Comparison of ENCODE assay signal across 9 cellular contexts in genomic region chr2:175169191-175169590, GRCh38. TPM values are rescaled to one million over a fixed set of nuclear protein-coding genes. Genes with fewer than 3 reads are reported as not detected.
DNase-seq lines count a peak whose midpoint lies in the region; ATAC-seq and TF ChIP-seq lines count a peak whose summit lies in the region.
"Had no signal": no experiment of that assay in that cellular context is flagged by ENCODE, and none has a peak within 500 bp of the region (broad histone marks: within the 10 kb centered on the region; RNA-seq: fewer than 3 reads in every experiment).

No MANE protein-coding gene starts in this region.

- H3K9me3 ChIP-seq in upper lobe of right lung, result no peaks in the 10 kb centered on the region

- peaks cover 18% of the 10 kb centered on the region for H3K4me1 ChIP-seq in upper lobe of right lung

- peak overlapping the region; percentile 86 for H3K27ac ChIP-seq in upper lobe of right lung

- H3K4me3 Mint-ChIP-seq in activated naive CD4-positive, alpha-beta T cell treated with anti-CD3 and anti-CD28 coated beads, Interleukin-2, amount 50 U/mL, for 24 hours, result peak overlapping the region; percentile 94
- peak overlapping the region; percentile 89 for H3K4me3 Mint-ChIP-seq in activated CD8-positive, alpha-beta T cell treated with anti-CD3 and anti-CD28 coated beads for 36 hours

- TF ChIP-seq CTCF in activated CD8-positive, alpha-beta T cell treated with anti-CD3 and anti-CD28 coated beads for 36 hours (IDR thresholded peaks at IDR 0.05), result no peak
- no peak for TF ChIP-seq CTCF in upper lobe of right lung (IDR thresholded peaks at IDR 0.05)

- POLR2A ChIA-PET in activated CD8-positive, alpha-beta T cell treated with anti-CD3 and anti-CD28 coated beads for 36 hours (lab: Charles Lee), result interaction anchor here (0.9 to 4.1 kb wide), 3 partner anchors 9 to 49 kb away, joined by 3 to 23 read pairs (median 22); partner anchors contain the start of gene ATP5MC3

- ATAC-seq in activated CD8-positive, alpha-beta T cell treated with anti-CD3 and anti-CD28 coated beads for 36 hours, result no peak
- ATAC-seq in upper lobe of right lung (no peak), HG02885 (IDR thresholded peaks at IDR 0.05; ENCODE audit: poor library complexity, unreplicated experiment) (no peak)

- peak overlapping the region; percentile 73 for H3K4me3 ChIP-seq in upper lobe of right lung

- H3K27ac Mint-ChIP-seq in activated naive CD4-positive, alpha-beta T cell treated with anti-CD3 and anti-CD28 coated beads, Interleukin-2, amount 50 U/mL, for 24 hours, result peak overlapping the region; percentile 17
- H3K27ac Mint-ChIP-seq in activated CD8-positive, alpha-beta T cell treated with anti-CD3 and anti-CD28 coated beads for 36 hours, result peak overlapping the region; percentile 99

- H3K36me3 ChIP-seq in upper lobe of right lung, result no peaks in the 10 kb centered on the region

- no peaks in the 10 kb centered on the region for H3K27me3 ChIP-seq in upper lobe of right lung

- H3K4me1 Mint-ChIP-seq in activated naive CD4-positive, alpha-beta T cell treated with anti-CD3 and anti-CD28 coated beads, Interleukin-2, amount 50 U/mL, for 24 hours, result peaks cover 60% of the 10 kb centered on the region
- peaks cover 33% of the 10 kb centered on the region for H3K4me1 Mint-ChIP-seq in activated CD8-positive, alpha-beta T cell treated with anti-CD3 and anti-CD28 coated beads for 36 hours (ENCODE audit: low read depth)

- CTCF ChIA-PET in activated CD8-positive, alpha-beta T cell treated with anti-CD3 and anti-CD28 coated beads for 36 hours (lab: Charles Lee), result interaction anchor here (2.2 kb wide), 1 partner anchor 11 kb away, joined by 15 read pairs; the partner anchor contains the start of gene ATP5MC3

- no peaks in the 10 kb centered on the region for H3K27me3 Mint-ChIP-seq in activated naive CD4-positive, alpha-beta T cell treated with anti-CD3 and anti-CD28 coated beads, Interleukin-2, amount 50 U/mL, for 24 hours
- no peaks in the 10 kb centered on the region for H3K27me3 Mint-ChIP-seq in activated CD8-positive, alpha-beta T cell treated with anti-CD3 and anti-CD28 coated beads for 36 hours

- H3K36me3 Mint-ChIP-seq in activated naive CD4-positive, alpha-beta T cell treated with anti-CD3 and anti-CD28 coated beads, Interleukin-2, amount 50 U/mL, for 24 hours, result peaks cover 3% of the 10 kb centered on the region
- peaks cover 11% of the 10 kb centered on the region for H3K36me3 Mint-ChIP-seq in activated CD8-positive, alpha-beta T cell treated with anti-CD3 and anti-CD28 coated beads for 36 hours (ENCODE audit: low read depth)

- H3K9me3 Mint-ChIP-seq in activated naive CD4-positive, alpha-beta T cell treated with anti-CD3 and anti-CD28 coated beads, Interleukin-2, amount 50 U/mL, for 24 hours, result no peaks in the 10 kb centered on the region
- no peaks in the 10 kb centered on the region for H3K9me3 Mint-ChIP-seq in activated CD8-positive, alpha-beta T cell treated with anti-CD3 and anti-CD28 coated beads for 36 hours

- no peak for DNase-seq in activated naive CD4-positive, alpha-beta T cell treated with Interleukin-2 at 50 U/mL for 16 hours
- DNase-seq in activated CD8-positive, alpha-beta T cell treated with anti-CD3 and anti-CD28 coated beads for 36 hours, result no peak
- DNase-seq in kidney glomerular epithelial cell (lab: John Stamatoyannopoulos, UW) (peak; percentile 13), upper lobe of right lung (no peak), HK-2 (ENCODE audit: unreplicated experiment) (no peak), COLO668 (lab: John Stamatoyannopoulos, UW; ENCODE audit: unreplicated experiment) (no peak)
- DNase-seq: NCI-H1048 had no signal

- intact Hi-C loops in activated CD8-positive, alpha-beta T cell treated with anti-CD3 and anti-CD28 coated beads for 36 hours (cut with micrococcal nuclease), result no loop called here
- intact Hi-C loops in upper lobe of right lung (cut with DNase I), result no loop called here

RNA-seq across cellular contexts. Expression of gene ATF2, which starts 1.2 kb away (rescaled TPM):
- total RNA-seq in activated CD8-positive, alpha-beta T cell treated with anti-CD3 and anti-CD28 coated beads for 36 hours, result 10 to 100 TPM; 42.9 to 48.4 TPM
- 51.2 TPM for total RNA-seq in upper lobe of right lung

RNA-seq across cellular contexts. Expression of gene ATP5MC3, which starts 12.3 kb away (rescaled TPM):
- 100 to 1,000 TPM; 399 to 401 TPM for total RNA-seq in activated CD8-positive, alpha-beta T cell treated with anti-CD3 and anti-CD28 coated beads for 36 hours
- total RNA-seq in upper lobe of right lung, result 113 TPM
